ENCODE assay signal across 1 cellular context in the genomic region with DNA sequence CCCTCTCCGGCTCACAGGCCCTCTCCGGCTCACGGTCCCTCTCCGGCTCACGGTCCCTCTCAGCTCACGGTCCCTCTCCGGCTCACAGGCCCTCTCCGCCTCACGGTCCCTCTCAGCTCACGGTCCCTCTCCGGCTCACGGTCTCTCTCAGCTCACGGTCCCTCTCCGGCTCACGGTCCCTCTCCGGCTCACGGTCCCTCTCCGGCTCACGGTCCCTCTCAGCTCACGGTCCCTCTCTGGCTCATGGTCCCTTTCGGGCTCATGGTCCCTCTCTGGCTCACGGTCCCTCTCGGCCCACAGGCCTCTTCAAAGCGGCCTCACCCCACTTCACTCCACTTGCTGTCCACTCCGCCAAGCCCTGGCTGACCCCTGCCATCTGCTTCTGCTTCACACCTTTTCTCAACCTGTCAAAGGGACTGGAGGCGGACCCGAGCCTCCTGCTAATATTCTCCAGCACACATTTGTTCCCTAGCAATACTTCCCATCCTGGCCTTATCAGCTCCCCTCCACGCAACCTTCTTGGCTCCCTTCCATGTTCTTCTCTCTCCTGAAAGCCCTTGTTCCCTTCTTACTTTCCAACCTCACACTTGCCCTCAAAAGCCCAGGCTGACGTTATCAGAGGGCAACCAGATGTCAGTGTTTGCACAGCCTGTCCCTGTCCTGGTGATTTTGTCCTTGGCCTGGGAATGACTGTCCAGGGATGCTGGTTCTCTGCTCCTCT.
TF ChIP-seq lines count a peak whose summit lies in the region.

No MANE protein-coding gene starts in this region.

TF ChIP-seq in K562, 482 proteins besides CTCF, POLR2A, EP300 and RAD21 (continued from another document and continues in another):
- TF ChIP-seq, protein P1, sequence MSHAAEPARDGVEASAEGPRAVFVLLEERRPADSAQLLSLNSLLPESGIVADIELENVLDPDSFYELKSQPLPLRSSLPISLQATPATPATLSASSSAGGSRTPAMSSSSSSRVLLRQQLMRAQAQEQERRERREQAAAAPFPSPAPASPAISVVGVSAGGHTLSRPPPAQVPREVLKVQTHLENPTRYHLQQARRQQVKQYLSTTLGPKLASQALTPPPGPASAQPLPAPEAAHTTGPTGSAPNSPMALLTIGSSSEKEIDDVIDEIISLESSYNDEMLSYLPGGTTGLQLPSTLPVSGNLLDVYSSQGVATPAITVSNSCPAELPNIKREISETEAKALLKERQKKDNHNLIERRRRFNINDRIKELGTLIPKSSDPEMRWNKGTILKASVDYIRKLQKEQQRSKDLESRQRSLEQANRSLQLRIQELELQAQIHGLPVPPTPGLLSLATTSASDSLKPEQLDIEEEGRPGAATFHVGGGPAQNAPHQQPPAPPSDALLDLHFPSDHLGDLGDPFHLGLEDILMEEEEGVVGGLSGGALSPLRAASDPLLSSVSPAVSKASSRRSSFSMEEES (CRISPR knock-in tag; IDR thresholded peaks at IDR 0.05) = no peak
- TF ChIP-seq STAT5A (IDR thresholded peaks at IDR 0.05; ENCODE audit: borderline replicate concordance, low read length) = peak; percentile 72; the same call in 1 of the 2 replicates
- peak; percentile 57 for TF ChIP-seq BHLHE40 (IDR thresholded peaks at IDR 0.05; ENCODE audit: low read length)
- peak; percentile 90; the same call in 1 of the 2 replicates for TF ChIP-seq MTA3 (IDR thresholded peaks at IDR 0.05; ENCODE audit: borderline replicate concordance)
- TF ChIP-seq, protein P2, sequence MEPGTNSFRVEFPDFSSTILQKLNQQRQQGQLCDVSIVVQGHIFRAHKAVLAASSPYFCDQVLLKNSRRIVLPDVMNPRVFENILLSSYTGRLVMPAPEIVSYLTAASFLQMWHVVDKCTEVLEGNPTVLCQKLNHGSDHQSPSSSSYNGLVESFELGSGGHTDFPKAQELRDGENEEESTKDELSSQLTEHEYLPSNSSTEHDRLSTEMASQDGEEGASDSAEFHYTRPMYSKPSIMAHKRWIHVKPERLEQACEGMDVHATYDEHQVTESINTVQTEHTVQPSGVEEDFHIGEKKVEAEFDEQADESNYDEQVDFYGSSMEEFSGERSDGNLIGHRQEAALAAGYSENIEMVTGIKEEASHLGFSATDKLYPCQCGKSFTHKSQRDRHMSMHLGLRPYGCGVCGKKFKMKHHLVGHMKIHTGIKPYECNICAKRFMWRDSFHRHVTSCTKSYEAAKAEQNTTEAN (CRISPR knock-in tag; IDR thresholded peaks at IDR 0.05) = no peak
- peak in 1 of 2 experiments; percentile 60; a peak in 1 of 3 replicates for TF ChIP-seq CBX3 (IDR thresholded peaks at IDR 0.05; ENCODE audit: borderline replicate concordance in 1 of 2, low read length in 2 of 2)
- no peak for TF ChIP-seq ZNF124 (CRISPR knock-in tag; IDR thresholded peaks at IDR 0.05)
- TF ChIP-seq BRF1 (IDR thresholded peaks at IDR 0.05; ENCODE audit: borderline replicate concordance, extremely low read depth, insufficient read length) = no peak
- TF ChIP-seq NUFIP1 (IDR thresholded peaks at IDR 0.05; ENCODE audit: partially characterized antibody) = no peak
- 0 out of 2 replicates have a peak, but pooled peaks have one; percentile 58 for TF ChIP-seq MEF2D (tag; conservative IDR thresholded peaks at IDR 0.05; ENCODE audit: low read depth)
- TF ChIP-seq, protein P3, sequence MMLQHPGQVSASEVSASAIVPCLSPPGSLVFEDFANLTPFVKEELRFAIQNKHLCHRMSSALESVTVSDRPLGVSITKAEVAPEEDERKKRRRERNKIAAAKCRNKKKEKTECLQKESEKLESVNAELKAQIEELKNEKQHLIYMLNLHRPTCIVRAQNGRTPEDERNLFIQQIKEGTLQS (IDR thresholded peaks at IDR 0.05) = peak; percentile 71; the same call in 1 of the 2 replicates
- TF ChIP-seq, protein P3 (CRISPR knock-in tag; conservative IDR thresholded peaks at IDR 0.05) = no peak
- TF ChIP-seq MAFK (IDR thresholded peaks at IDR 0.05; ENCODE audit: low read length) = no peak
- no peak for TF ChIP-seq GATAD2B (IDR thresholded peaks at IDR 0.05; ENCODE audit: borderline replicate concordance)
- TF ChIP-seq SRSF7 (optimal IDR thresholded peaks at IDR 0.05; ENCODE audit: low read depth, low read length) = no peak
- TF ChIP-seq, protein P4, sequence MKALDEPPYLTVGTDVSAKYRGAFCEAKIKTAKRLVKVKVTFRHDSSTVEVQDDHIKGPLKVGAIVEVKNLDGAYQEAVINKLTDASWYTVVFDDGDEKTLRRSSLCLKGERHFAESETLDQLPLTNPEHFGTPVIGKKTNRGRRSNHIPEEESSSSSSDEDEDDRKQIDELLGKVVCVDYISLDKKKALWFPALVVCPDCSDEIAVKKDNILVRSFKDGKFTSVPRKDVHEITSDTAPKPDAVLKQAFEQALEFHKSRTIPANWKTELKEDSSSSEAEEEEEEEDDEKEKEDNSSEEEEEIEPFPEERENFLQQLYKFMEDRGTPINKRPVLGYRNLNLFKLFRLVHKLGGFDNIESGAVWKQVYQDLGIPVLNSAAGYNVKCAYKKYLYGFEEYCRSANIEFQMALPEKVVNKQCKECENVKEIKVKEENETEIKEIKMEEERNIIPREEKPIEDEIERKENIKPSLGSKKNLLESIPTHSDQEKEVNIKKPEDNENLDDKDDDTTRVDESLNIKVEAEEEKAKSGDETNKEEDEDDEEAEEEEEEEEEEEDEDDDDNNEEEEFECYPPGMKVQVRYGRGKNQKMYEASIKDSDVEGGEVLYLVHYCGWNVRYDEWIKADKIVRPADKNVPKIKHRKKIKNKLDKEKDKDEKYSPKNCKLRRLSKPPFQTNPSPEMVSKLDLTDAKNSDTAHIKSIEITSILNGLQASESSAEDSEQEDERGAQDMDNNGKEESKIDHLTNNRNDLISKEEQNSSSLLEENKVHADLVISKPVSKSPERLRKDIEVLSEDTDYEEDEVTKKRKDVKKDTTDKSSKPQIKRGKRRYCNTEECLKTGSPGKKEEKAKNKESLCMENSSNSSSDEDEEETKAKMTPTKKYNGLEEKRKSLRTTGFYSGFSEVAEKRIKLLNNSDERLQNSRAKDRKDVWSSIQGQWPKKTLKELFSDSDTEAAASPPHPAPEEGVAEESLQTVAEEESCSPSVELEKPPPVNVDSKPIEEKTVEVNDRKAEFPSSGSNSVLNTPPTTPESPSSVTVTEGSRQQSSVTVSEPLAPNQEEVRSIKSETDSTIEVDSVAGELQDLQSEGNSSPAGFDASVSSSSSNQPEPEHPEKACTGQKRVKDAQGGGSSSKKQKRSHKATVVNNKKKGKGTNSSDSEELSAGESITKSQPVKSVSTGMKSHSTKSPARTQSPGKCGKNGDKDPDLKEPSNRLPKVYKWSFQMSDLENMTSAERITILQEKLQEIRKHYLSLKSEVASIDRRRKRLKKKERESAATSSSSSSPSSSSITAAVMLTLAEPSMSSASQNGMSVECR (CRISPR knock-in tag; IDR thresholded peaks at IDR 0.05) = no peak
- TF ChIP-seq RBM17 (IDR thresholded peaks at IDR 0.05; ENCODE audit: borderline replicate concordance, low read depth, low read length) = no peak
- TF ChIP-seq, protein P5, sequence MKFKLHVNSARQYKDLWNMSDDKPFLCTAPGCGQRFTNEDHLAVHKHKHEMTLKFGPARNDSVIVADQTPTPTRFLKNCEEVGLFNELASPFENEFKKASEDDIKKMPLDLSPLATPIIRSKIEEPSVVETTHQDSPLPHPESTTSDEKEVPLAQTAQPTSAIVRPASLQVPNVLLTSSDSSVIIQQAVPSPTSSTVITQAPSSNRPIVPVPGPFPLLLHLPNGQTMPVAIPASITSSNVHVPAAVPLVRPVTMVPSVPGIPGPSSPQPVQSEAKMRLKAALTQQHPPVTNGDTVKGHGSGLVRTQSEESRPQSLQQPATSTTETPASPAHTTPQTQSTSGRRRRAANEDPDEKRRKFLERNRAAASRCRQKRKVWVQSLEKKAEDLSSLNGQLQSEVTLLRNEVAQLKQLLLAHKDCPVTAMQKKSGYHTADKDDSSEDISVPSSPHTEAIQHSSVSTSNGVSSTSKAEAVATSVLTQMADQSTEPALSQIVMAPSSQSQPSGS (CRISPR knock-in tag; IDR thresholded peaks at IDR 0.05) = no peak
- peak; percentile 93 for TF ChIP-seq HDAC2 (IDR thresholded peaks at IDR 0.05)
- TF ChIP-seq U2AF2 (optimal IDR thresholded peaks at IDR 0.05; ENCODE audit: low read depth, low read length) = no peak
- TF ChIP-seq RBM14 (IDR thresholded peaks at IDR 0.05; ENCODE audit: borderline replicate concordance, insufficient read depth, low read depth, low read length) = no peak
- no peak for TF ChIP-seq SP2 (IDR thresholded peaks at IDR 0.05; ENCODE audit: extremely low read depth, low read depth, low read length, poor library complexity, severe bottlenecking)
- no peak for TF ChIP-seq KLF1 (tag; IDR thresholded peaks at IDR 0.05)
- TF ChIP-seq ZNF140 (CRISPR knock-in tag; IDR thresholded peaks at IDR 0.05) = no peak
- TF ChIP-seq SP1 (CRISPR knock-in tag; IDR thresholded peaks at IDR 0.05) = peak; percentile 57; the same call in 1 of the 2 replicates
- no peak for TF ChIP-seq WHSC1 (IDR thresholded peaks at IDR 0.05; ENCODE audit: low read length)
- TF ChIP-seq NCOA1 (IDR thresholded peaks at IDR 0.05; ENCODE audit: low read depth) = peak; percentile 88
- no peak for TF ChIP-seq CREBBP (IDR thresholded peaks at IDR 0.05; ENCODE audit: low read depth, low read length)
- no peak for TF ChIP-seq MIER1 (IDR thresholded peaks at IDR 0.05; ENCODE audit: low read depth)
- no peak for TF ChIP-seq XRCC5 (IDR thresholded peaks at IDR 0.05; ENCODE audit: low read depth, low read length)
- TF ChIP-seq, protein P6, sequence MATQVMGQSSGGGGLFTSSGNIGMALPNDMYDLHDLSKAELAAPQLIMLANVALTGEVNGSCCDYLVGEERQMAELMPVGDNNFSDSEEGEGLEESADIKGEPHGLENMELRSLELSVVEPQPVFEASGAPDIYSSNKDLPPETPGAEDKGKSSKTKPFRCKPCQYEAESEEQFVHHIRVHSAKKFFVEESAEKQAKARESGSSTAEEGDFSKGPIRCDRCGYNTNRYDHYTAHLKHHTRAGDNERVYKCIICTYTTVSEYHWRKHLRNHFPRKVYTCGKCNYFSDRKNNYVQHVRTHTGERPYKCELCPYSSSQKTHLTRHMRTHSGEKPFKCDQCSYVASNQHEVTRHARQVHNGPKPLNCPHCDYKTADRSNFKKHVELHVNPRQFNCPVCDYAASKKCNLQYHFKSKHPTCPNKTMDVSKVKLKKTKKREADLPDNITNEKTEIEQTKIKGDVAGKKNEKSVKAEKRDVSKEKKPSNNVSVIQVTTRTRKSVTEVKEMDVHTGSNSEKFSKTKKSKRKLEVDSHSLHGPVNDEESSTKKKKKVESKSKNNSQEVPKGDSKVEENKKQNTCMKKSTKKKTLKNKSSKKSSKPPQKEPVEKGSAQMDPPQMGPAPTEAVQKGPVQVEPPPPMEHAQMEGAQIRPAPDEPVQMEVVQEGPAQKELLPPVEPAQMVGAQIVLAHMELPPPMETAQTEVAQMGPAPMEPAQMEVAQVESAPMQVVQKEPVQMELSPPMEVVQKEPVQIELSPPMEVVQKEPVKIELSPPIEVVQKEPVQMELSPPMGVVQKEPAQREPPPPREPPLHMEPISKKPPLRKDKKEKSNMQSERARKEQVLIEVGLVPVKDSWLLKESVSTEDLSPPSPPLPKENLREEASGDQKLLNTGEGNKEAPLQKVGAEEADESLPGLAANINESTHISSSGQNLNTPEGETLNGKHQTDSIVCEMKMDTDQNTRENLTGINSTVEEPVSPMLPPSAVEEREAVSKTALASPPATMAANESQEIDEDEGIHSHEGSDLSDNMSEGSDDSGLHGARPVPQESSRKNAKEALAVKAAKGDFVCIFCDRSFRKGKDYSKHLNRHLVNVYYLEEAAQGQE (CRISPR knock-in tag; IDR thresholded peaks at IDR 0.05; ENCODE audit: low read depth) = no peak
- peak; percentile 90 for TF ChIP-seq PHB2 (IDR thresholded peaks at IDR 0.05; ENCODE audit: low read depth)
- TF ChIP-seq KLF6 (CRISPR knock-in tag; IDR thresholded peaks at IDR 0.05; ENCODE audit: borderline replicate concordance) = no peak
- TF ChIP-seq, protein P7, sequence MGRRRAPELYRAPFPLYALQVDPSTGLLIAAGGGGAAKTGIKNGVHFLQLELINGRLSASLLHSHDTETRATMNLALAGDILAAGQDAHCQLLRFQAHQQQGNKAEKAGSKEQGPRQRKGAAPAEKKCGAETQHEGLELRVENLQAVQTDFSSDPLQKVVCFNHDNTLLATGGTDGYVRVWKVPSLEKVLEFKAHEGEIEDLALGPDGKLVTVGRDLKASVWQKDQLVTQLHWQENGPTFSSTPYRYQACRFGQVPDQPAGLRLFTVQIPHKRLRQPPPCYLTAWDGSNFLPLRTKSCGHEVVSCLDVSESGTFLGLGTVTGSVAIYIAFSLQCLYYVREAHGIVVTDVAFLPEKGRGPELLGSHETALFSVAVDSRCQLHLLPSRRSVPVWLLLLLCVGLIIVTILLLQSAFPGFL (CRISPR knock-in tag; IDR thresholded peaks at IDR 0.05) = no peak
- TF ChIP-seq, protein P8, sequence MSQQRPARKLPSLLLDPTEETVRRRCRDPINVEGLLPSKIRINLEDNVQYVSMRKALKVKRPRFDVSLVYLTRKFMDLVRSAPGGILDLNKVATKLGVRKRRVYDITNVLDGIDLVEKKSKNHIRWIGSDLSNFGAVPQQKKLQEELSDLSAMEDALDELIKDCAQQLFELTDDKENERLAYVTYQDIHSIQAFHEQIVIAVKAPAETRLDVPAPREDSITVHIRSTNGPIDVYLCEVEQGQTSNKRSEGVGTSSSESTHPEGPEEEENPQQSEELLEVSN (IDR thresholded peaks at IDR 0.05; ENCODE audit: borderline replicate concordance in 1 of 2, extremely low read depth in 1 of 2, insufficient read depth in 1 of 2, insufficient read length in 1 of 2, low read depth in 1 of 2, low read length in 1 of 2, poor library complexity in 1 of 2, severe bottlenecking in 1 of 2) = peak; percentile 33 to 61
- 0 out of 2 replicates have a peak, but pooled peaks have one; percentile 26 for TF ChIP-seq POLR2G (IDR thresholded peaks at IDR 0.05; ENCODE audit: low read depth, low read length)
- TF ChIP-seq, protein P9, sequence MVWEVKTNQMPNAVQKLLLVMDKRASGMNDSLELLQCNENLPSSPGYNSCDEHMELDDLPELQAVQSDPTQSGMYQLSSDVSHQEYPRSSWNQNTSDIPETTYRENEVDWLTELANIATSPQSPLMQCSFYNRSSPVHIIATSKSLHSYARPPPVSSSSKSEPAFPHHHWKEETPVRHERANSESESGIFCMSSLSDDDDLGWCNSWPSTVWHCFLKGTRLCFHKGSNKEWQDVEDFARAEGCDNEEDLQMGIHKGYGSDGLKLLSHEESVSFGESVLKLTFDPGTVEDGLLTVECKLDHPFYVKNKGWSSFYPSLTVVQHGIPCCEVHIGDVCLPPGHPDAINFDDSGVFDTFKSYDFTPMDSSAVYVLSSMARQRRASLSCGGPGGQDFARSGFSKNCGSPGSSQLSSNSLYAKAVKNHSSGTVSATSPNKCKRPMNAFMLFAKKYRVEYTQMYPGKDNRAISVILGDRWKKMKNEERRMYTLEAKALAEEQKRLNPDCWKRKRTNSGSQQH (CRISPR knock-in tag; IDR thresholded peaks at IDR 0.05) = no peak; the same call in 1 of the 2 replicates
- TF ChIP-seq SMC3 (conservative IDR thresholded peaks at IDR 0.05; ENCODE audit: insufficient read depth, low read depth, low read length) = no peak
